ENCODE assay signal across 2 cellular contexts in the genomic region with DNA sequence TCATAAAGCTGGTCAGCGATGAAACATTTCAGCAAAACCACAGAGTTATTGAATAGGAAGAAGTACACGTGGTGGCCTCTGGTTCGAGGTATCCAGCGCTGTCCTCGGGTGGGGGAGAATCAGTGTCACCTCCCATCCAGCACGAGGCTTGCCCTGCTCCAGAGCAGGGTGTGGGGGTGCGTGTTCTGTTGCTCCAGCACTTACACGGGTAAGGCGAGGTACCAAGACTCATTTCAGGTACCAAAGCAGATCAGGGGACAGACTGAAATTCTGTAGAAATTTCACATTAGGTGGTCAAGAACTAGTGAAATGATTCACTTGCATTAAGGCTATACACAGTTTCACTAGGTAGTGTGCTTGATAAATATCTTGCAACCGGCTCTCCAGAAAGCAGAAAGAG.
TF ChIP-seq lines count a peak whose summit lies in the region.

No MANE protein-coding gene starts in this region.

TF ChIP-seq in HCT116, 20 proteins besides CTCF, POLR2A, EP300 and RAD21 (continued from another document):
- TF ChIP-seq REST (IDR thresholded peaks at IDR 0.05; ENCODE audit: low read depth) = no peak
- TF ChIP-seq ELF1 (IDR thresholded peaks at IDR 0.05; ENCODE audit: borderline replicate concordance, low read depth) = no peak
- TF ChIP-seq CBX3 (IDR thresholded peaks at IDR 0.05; ENCODE audit: low read depth) = no peak
- no peak for TF ChIP-seq SP1 (IDR thresholded peaks at IDR 0.05; ENCODE audit: low read depth)
- no peak for TF ChIP-seq JUND (IDR thresholded peaks at IDR 0.05)
- no peak for TF ChIP-seq EZH2 (IDR thresholded peaks at IDR 0.05)
- TF ChIP-seq EGR1 (IDR thresholded peaks at IDR 0.05; ENCODE audit: low read depth) = no peak
- no peak for TF ChIP-seq EZH2phosphoT487 (IDR thresholded peaks at IDR 0.05; ENCODE audit: borderline replicate concordance)
- no peak for TF ChIP-seq FOSL1 (IDR thresholded peaks at IDR 0.05; ENCODE audit: low read depth)
- no peak for TF ChIP-seq CEBPB (IDR thresholded peaks at IDR 0.05; ENCODE audit: low read depth)
- TF ChIP-seq ZNF274 (IDR thresholded peaks at IDR 0.05; ENCODE audit: low read depth, low read length) = no peak
TF ChIP-seq in HCT116: peak in this region for 0.

TF ChIP-seq in WTC11, 78 proteins besides CTCF, POLR2A, EP300 and RAD21 (continued from another document):
- no peak for TF ChIP-seq AFF4 (CRISPR knock-in tag; IDR thresholded peaks at IDR 0.05; ENCODE audit: borderline replicate concordance)
- no peak for TF ChIP-seq ZNF396 (CRISPR knock-in tag; IDR thresholded peaks at IDR 0.05; ENCODE audit: borderline replicate concordance)
- no peak for TF ChIP-seq SMAD4 (CRISPR knock-in tag; IDR thresholded peaks at IDR 0.05)
- no peak for TF ChIP-seq ELF4 (CRISPR knock-in tag; IDR thresholded peaks at IDR 0.05; ENCODE audit: low read depth)
TF ChIP-seq in WTC11: peak in this region for 0.
